Comparison of ENCODE assay signal across 33 cellular contexts in genomic region chr6:100904316-100904715, GRCh38.
"Had no signal": no experiment of that assay in that cellular context is flagged by ENCODE, and none has a peak within 500 bp of the region (broad histone marks: within the 10 kb centered on the region; RNA-seq: fewer than 3 reads in every experiment).

No MANE protein-coding gene starts in this region.

- H3K27me3 ChIP-seq: brain microvascular endothelial cell, esophagus muscularis mucosa, gastroesophageal sphincter, heart right ventricle had no signal

- H3K27ac ChIP-seq: brain microvascular endothelial cell, coronary artery, esophagus muscularis mucosa, gastroesophageal sphincter, heart right ventricle, WERI-Rb-1 had no signal

- FAIRE-seq: astrocyte, bronchial epithelial cell had no signal

- H3K9me3 ChIP-seq: gastroesophageal sphincter had no signal

- H3K36me3 Mint-ChIP-seq: activated naive CD8-positive, alpha-beta T cell had no signal

- H3K36me3 ChIP-seq: brain microvascular endothelial cell, esophagus muscularis mucosa, gastroesophageal sphincter, heart right ventricle, WERI-Rb-1 had no signal

- DNase-seq: activated B cell treated with CpG ODN at 0.5 μM for 24 hours; activated CD4-positive, alpha-beta T cell treated with anti-CD3 and anti-CD28 coated beads for 48 hours; activated CD4-positive, alpha-beta T cell treated with anti-CD3 and anti-CD28 coated beads, Interleukin-2, amount 50 U/mL, for 1 hour; activated CD4-positive, alpha-beta T cell treated with anti-CD3 and anti-CD28 coated beads, Interleukin-2, amount 50 U/mL, for 48 hours; activated CD8-positive, alpha-beta memory T cell treated with anti-CD3 and anti-CD28 coated beads for 24 hours; activated CD8-positive, alpha-beta T cell treated with anti-CD3 and anti-CD28 coated beads for 36 hours; activated effector memory CD4-positive, alpha-beta T cell treated with Interleukin-2 at 50 U/mL for 16 hours; activated gamma-delta T cell treated with Interleukin-2 at 50 U/mL for 16 hours; activated naive CD4-positive, alpha-beta T cell treated with anti-CD3 and anti-CD28 coated beads, Interleukin-2, amount 50 U/mL, for 16 hours; activated naive CD4-positive, alpha-beta T cell treated with Interleukin-2 at 50 U/mL for 16 hours; activated T-cell treated with anti-CD3 and anti-CD28 coated beads, Interleukin-2, amount 50 U/mL, for 4 hours; amniotic stem cell; anterior cingulate cortex; brain microvascular endothelial cell; dermis blood vessel endothelial cell; effector CD4-positive, alpha-beta T cell; effector memory CD8-positive, alpha-beta T cell; erythroblast; foreskin melanocyte; heart right ventricle; T-helper 17 cell; T1000; WERI-Rb-1 had no signal

- H3K4me3 Mint-ChIP-seq: activated B cell treated with CpG ODN at 0.5 μM for 24 hours; activated CD8-positive, alpha-beta T cell treated with anti-CD3 and anti-CD28 coated beads for 36 hours; activated naive CD8-positive, alpha-beta T cell; activated T-cell treated with anti-CD3 and anti-CD28 coated beads, Interleukin-2, amount 50 U/mL, for 4 hours; activated T-helper 17 cell treated with anti-CD3 and anti-CD28 coated beads, Interleukin-2, amount 50 U/mL, for 72 hours; central memory CD8-positive, alpha-beta T cell; effector memory CD8-positive, alpha-beta T cell; T-helper 17 cell; T-helper 2 cell treated with Interferon-gamma antibody and Interleukin-4, amounts not matched to agents 5 μg/mL and 100 μg/mL, for 36 hours had no signal

- H3K27me3 Mint-ChIP-seq: activated CD8-positive, alpha-beta T cell treated with anti-CD3 and anti-CD28 coated beads for 36 hours; activated naive CD8-positive, alpha-beta T cell; activated T-helper 17 cell treated with anti-CD3 and anti-CD28 coated beads, Interleukin-2, amount 50 U/mL, for 72 hours; central memory CD8-positive, alpha-beta T cell; effector memory CD8-positive, alpha-beta T cell; T-helper 17 cell had no signal

- H3K27ac Mint-ChIP-seq: activated B cell treated with CpG ODN at 0.5 μM for 24 hours; activated CD8-positive, alpha-beta T cell treated with anti-CD3 and anti-CD28 coated beads for 36 hours; activated naive CD8-positive, alpha-beta T cell; activated T-helper 17 cell treated with anti-CD3 and anti-CD28 coated beads, Interleukin-2, amount 50 U/mL, for 72 hours; effector memory CD8-positive, alpha-beta T cell; T-helper 17 cell; T-helper 2 cell treated with Interferon-gamma antibody and Interleukin-4, amounts not matched to agents 5 μg/mL and 100 μg/mL, for 36 hours had no signal

- H3K4me1 Mint-ChIP-seq: activated B cell treated with CpG ODN at 0.5 μM for 24 hours; activated T-helper 17 cell treated with anti-CD3 and anti-CD28 coated beads, Interleukin-2, amount 50 U/mL, for 72 hours; central memory CD8-positive, alpha-beta T cell; T-helper 17 cell had no signal

- ATAC-seq: activated CD4-positive, CD25-positive, alpha-beta regulatory T cell treated with anti-CD3 and anti-CD28 coated beads, Interleukin-2, amount 50 U/mL, for 24 hours; activated CD8-positive, alpha-beta T cell treated with anti-CD3 and anti-CD28 coated beads for 36 hours; activated T-cell treated with anti-CD3 and anti-CD28 coated beads, Interleukin-2, amount 50 U/mL, for 4 hours; activated T-helper 17 cell treated with anti-CD3 and anti-CD28 coated beads, Interleukin-2, amount 50 U/mL, for 72 hours; effector memory CD8-positive, alpha-beta T cell; gastroesophageal sphincter; heart right ventricle; T-helper 17 cell had no signal

- H3K4me1 ChIP-seq: esophagus muscularis mucosa, gastroesophageal sphincter, heart right ventricle had no signal

- H3K4me3 ChIP-seq: coronary artery, esophagus muscularis mucosa, gastroesophageal sphincter, heart right ventricle had no signal

- H3K9me3 Mint-ChIP-seq: activated B cell treated with CpG ODN at 0.5 μM for 24 hours; activated T-cell treated with anti-CD3 and anti-CD28 coated beads, Interleukin-2, amount 50 U/mL, for 4 hours; activated T-helper 17 cell treated with anti-CD3 and anti-CD28 coated beads, Interleukin-2, amount 50 U/mL, for 72 hours; central memory CD8-positive, alpha-beta T cell; effector memory CD8-positive, alpha-beta T cell; T-helper 2 cell treated with Interferon-gamma antibody and Interleukin-4, amounts not matched to agents 5 μg/mL and 100 μg/mL, for 36 hours had no signal
